5 cellular contexts compared by ENCODE assay signal in genomic region chr1:148729541-148729940, GRCh38. TPM values are rescaled to one million over a fixed set of nuclear protein-coding genes. Genes with fewer than 3 reads are reported as not detected.
"Had no signal": no experiment of that assay in that cellular context is flagged by ENCODE, and none has a peak within 500 bp of the region (broad histone marks: within the 10 kb centered on the region; RNA-seq: fewer than 3 reads in every experiment).

No MANE protein-coding gene starts in this region.

RNA-seq across cellular contexts. Expression of gene NUDT4B, which starts 19.0 kb away (rescaled TPM):
- total RNA-seq: activated naive CD8-positive, alpha-beta T cell treated with anti-CD3 and anti-CD28 coated beads, Interleukin-2, amount 10 ng/mL, durations not matched to agents 7 days and 5 days; cardiac septum; esophagus mucosa; T-helper 1 cell treated with Interleukin-12 subunit alpha and Interleukin-12 subunit beta and Interleukin-4 antibody, amounts not matched to agents 30 ng/mL and 1 ng/mL, for 36 hours; WTC11 had no signal
